ENCODE assay signal across 26 cellular contexts in genomic region chr22:40302149-40302548, GRCh38. TPM values are rescaled to one million over a fixed set of nuclear protein-coding genes. Genes with fewer than 3 reads are reported as not detected.
DNase-seq lines count a peak whose midpoint lies in the region; ATAC-seq and FAIRE-seq lines count a peak whose summit lies in the region.
"Had no signal": no experiment of that assay in that cellular context is flagged by ENCODE, and none has a peak within 500 bp of the region (broad histone marks: within the 10 kb centered on the region; RNA-seq: fewer than 3 reads in every experiment).

No MANE protein-coding gene starts in this region.

- DNase-seq in activated CD4-positive, alpha-beta T cell treated with anti-CD3 and anti-CD28 coated beads for 48 hours: peak; percentile 43
- DNase-seq in activated CD4-positive, alpha-beta T cell treated with anti-CD3 and anti-CD28 coated beads, Interleukin-2, amount 10 ng/mL, durations not matched to agents 7 days and 5 days: no peak
- DNase-seq in activated T-cell treated with anti-CD3 and anti-CD28 coated beads for 48 hours (ENCODE audit: low read depth) (peak; percentile 17), small intestine (no peak)
- no peak for DNase-seq in activated T-cell treated with anti-CD3 and anti-CD28 coated beads, Interleukin-2, amount 50 U/mL, for 1 hour
- peak; percentile 29 for DNase-seq in stimulated activated CD4-positive, alpha-beta T cell treated with anti-CD3 and anti-CD28 coated beads, Interleukin-15, amount 100 ng/mL, for 24 hours
- no peak for DNase-seq in stimulated activated CD4-positive, alpha-beta T cell treated with anti-CD3 and anti-CD28 coated beads, Interleukin-2, amount 100 ng/mL, for 48 hours
- DNase-seq in central memory CD8-positive, alpha-beta T cell (ENCODE audit: low spot score in 2 of 2): no peak
- DNase-seq: 8988T; ACHN; AML-193; BE2C; CD4-positive, alpha-beta T cell; CD8-positive, alpha-beta memory T cell; DMS 273 treated with DMSO at 0.1 percent for 48 hours; DMS79; EL; GDM1; H9 had no signal

- H3K4me1 Mint-ChIP-seq in activated CD4-positive, alpha-beta T cell treated with anti-CD3 and anti-CD28 coated beads, Interleukin-2, amount 10 ng/mL, durations not matched to agents 7 days and 5 days: peaks cover 31% of the 10 kb centered on the region
- no peaks in the 10 kb centered on the region for H3K4me1 Mint-ChIP-seq in central memory CD8-positive, alpha-beta T cell
- H3K4me1 Mint-ChIP-seq: CD14-positive monocyte, GM23338, H9 had no signal

- no peak overlapping the region for H3K4me3 ChIP-seq in small intestine (ENCODE audit: low read depth in 1 of 2, low read length in 2 of 2)
- H3K4me3 ChIP-seq: A549; BLaER1 treated with 17β-estradiol and CSF1 and Interleukin-3, amounts not matched to agents 10 nM and 100 nM; GM12878; GM23338 had no signal

- H3K27ac Mint-ChIP-seq in activated CD4-positive, alpha-beta T cell treated with anti-CD3 and anti-CD28 coated beads, Interleukin-2, amount 10 ng/mL, durations not matched to agents 7 days and 5 days: no peak overlapping the region
- peak overlapping the region; percentile 19 for H3K27ac Mint-ChIP-seq in central memory CD8-positive, alpha-beta T cell (ENCODE audit: low read depth)
- H3K27ac Mint-ChIP-seq: GM23338, H9 had no signal

- no peaks in the 10 kb centered on the region for H3K4me1 ChIP-seq in small intestine (ENCODE audit: control insufficient read depth in 2 of 2, insufficient read depth in 1 of 2, low read depth in 1 of 2, low read length in 1 of 2)
- H3K4me1 ChIP-seq: A549; BE2C; BLaER1 treated with 17β-estradiol and CSF1 and Interleukin-3, amounts not matched to agents 10 nM and 100 nM had no signal

- no peak overlapping the region for H3K4me3 Mint-ChIP-seq in activated CD4-positive, alpha-beta T cell treated with anti-CD3 and anti-CD28 coated beads, Interleukin-2, amount 10 ng/mL, durations not matched to agents 7 days and 5 days
- no peak overlapping the region for H3K4me3 Mint-ChIP-seq in central memory CD8-positive, alpha-beta T cell
- H3K4me3 Mint-ChIP-seq: CD14-positive monocyte; CD4-positive, alpha-beta T cell; CD8-positive, alpha-beta memory T cell; GM23338; H9 had no signal

- H3K27me3 ChIP-seq in small intestine (ENCODE audit: control insufficient read depth in 2 of 2, insufficient read depth in 2 of 2, low read length in 2 of 2): no peaks in the 10 kb centered on the region
- H3K27me3 ChIP-seq: BE2C; BLaER1 treated with 17β-estradiol and CSF1 and Interleukin-3, amounts not matched to agents 10 nM and 100 nM had no signal

- H3K27ac ChIP-seq in small intestine (ENCODE audit: low read depth in 1 of 2, low read length in 1 of 2): no peak overlapping the region
- H3K27ac ChIP-seq: A549; BLaER1 treated with 17β-estradiol and CSF1 and Interleukin-3, amounts not matched to agents 10 nM and 100 nM had no signal

- POLR2A ChIA-PET in activated CD4-positive, alpha-beta T cell treated with anti-CD3 and anti-CD28 coated beads, Interleukin-2, amount 10 ng/mL, durations not matched to agents 7 days and 5 days (lab: Charles Lee): no interaction called here

- CTCF ChIA-PET in activated CD4-positive, alpha-beta T cell treated with anti-CD3 and anti-CD28 coated beads, Interleukin-2, amount 10 ng/mL, durations not matched to agents 7 days and 5 days (lab: Charles Lee): interaction anchor here (0.7 kb wide), 2 partner anchors 93 to 233 kb away, joined by 3 read pairs; no protein-coding TSS in a partner anchor

- no peak for ATAC-seq in central memory CD8-positive, alpha-beta T cell (replicated peaks; ENCODE audit: extremely low read depth, poor library complexity, severe bottlenecking)
- ATAC-seq: A549, GM23338, HCT116 had no signal

- FAIRE-seq in small intestine (lab: Jason Lieb, UNC): no peak
- FAIRE-seq: A549, D721Med, GM12878 had no signal

- 92 to 97% (median 96%) methylated on average over 11 of the region's 11 CpGs for WGBS in small intestine, 3 donors

- peaks cover 48% of the 10 kb centered on the region for H3K36me3 Mint-ChIP-seq in activated CD4-positive, alpha-beta T cell treated with anti-CD3 and anti-CD28 coated beads, Interleukin-2, amount 10 ng/mL, durations not matched to agents 7 days and 5 days (ENCODE audit: low read depth)
- H3K36me3 Mint-ChIP-seq in central memory CD8-positive, alpha-beta T cell (ENCODE audit: insufficient read depth): peaks cover 39% of the 10 kb centered on the region

- H3K36me3 ChIP-seq in small intestine (ENCODE audit: control insufficient read depth in 2 of 2, insufficient read depth in 2 of 2, low read length in 2 of 2): peaks cover 12 to 17% of the 10 kb centered on the region in 2 donors

- H3K9me3 ChIP-seq in small intestine (ENCODE audit: control insufficient read depth, low read depth): no peaks in the 10 kb centered on the region
- H3K9me3 ChIP-seq: A549; BE2C; BLaER1 treated with 17β-estradiol and CSF1 and Interleukin-3, amounts not matched to agents 10 nM and 100 nM had no signal

- no peaks in the 10 kb centered on the region for H3K27me3 Mint-ChIP-seq in activated CD4-positive, alpha-beta T cell treated with anti-CD3 and anti-CD28 coated beads, Interleukin-2, amount 10 ng/mL, durations not matched to agents 7 days and 5 days
- no peaks in the 10 kb centered on the region for H3K27me3 Mint-ChIP-seq in central memory CD8-positive, alpha-beta T cell
- H3K27me3 Mint-ChIP-seq: CD4-positive, alpha-beta T cell; CD8-positive, alpha-beta memory T cell had no signal

- no peaks in the 10 kb centered on the region for H3K9me3 Mint-ChIP-seq in activated CD4-positive, alpha-beta T cell treated with anti-CD3 and anti-CD28 coated beads, Interleukin-2, amount 10 ng/mL, durations not matched to agents 7 days and 5 days
- no peaks in the 10 kb centered on the region for H3K9me3 Mint-ChIP-seq in central memory CD8-positive, alpha-beta T cell
- H3K9me3 Mint-ChIP-seq: CD14-positive monocyte; CD4-positive, alpha-beta T cell; CD8-positive, alpha-beta memory T cell; GM23338; H9 had no signal

RNA-seq across cellular contexts. Expression of gene ADSL, which starts 44.2 kb away (rescaled TPM):
- total RNA-seq in activated CD4-positive, alpha-beta T cell treated with anti-CD3 and anti-CD28 coated beads, Interleukin-2, amount 10 ng/mL, durations not matched to agents 7 days and 5 days: 100 to 1,000 TPM; 124 to 130 TPM
- polyA plus RNA-seq in small intestine: 10 to 100 TPM; 23.9 to 60.3 (median 30.0) TPM

Comparison
In these comparisons a context has a peak if more than half of its experiments do, and no peak if none do; other contexts are left out.
1. DNase-seq: peak in activated CD4-positive, alpha-beta T cell treated with anti-CD3 and anti-CD28 coated beads for 48 hours (single experiment), activated T-cell treated with anti-CD3 and anti-CD28 coated beads for 48 hours (single experiment) and stimulated activated CD4-positive, alpha-beta T cell treated with anti-CD3 and anti-CD28 coated beads, Interleukin-15, amount 100 ng/mL, for 24 hours (single experiment); none in activated CD4-positive, alpha-beta T cell treated with anti-CD3 and anti-CD28 coated beads, Interleukin-2, amount 10 ng/mL, durations not matched to agents 7 days and 5 days (single experiment), activated T-cell treated with anti-CD3 and anti-CD28 coated beads, Interleukin-2, amount 50 U/mL, for 1 hour (single experiment), stimulated activated CD4-positive, alpha-beta T cell treated with anti-CD3 and anti-CD28 coated beads, Interleukin-2, amount 100 ng/mL, for 48 hours (0 of 2), central memory CD8-positive, alpha-beta T cell (0 of 2) and small intestine (single experiment).